In genomic region chr17:42980274-42980765, GRCh38 we compare ENCODE assay signal across 8 cellular contexts. TPM values are rescaled to one million over a fixed set of nuclear protein-coding genes. Genes with fewer than 3 reads are reported as not detected.
A peak's percentile ranks its signal among the peaks of the same experiment; 100 is the strongest.
DNase-seq lines count a peak whose midpoint lies in the region; ATAC-seq and TF ChIP-seq lines count a peak whose summit lies in the region.

Gene RUNDC1 (plus strand): TSS chr17:42980565. CDS start chr17:42980577, 12 bp downstream.

- intact Hi-C loops in ascending aorta (cut with DNase I): loop anchor here (1.0 kb wide), 1 partner anchor 18 kb away; the partner anchor contains the start of gene RPL27
- intact Hi-C loops in aorta (cut with DNase I): no loop called here

- H3K9me3 ChIP-seq in ascending aorta (no peaks in the 10 kb centered on the region), aorta (ENCODE audit: control insufficient read depth, low read length) (no peaks in the 10 kb centered on the region)

- H3K27ac ChIP-seq in ascending aorta: peak within 1 kb of the TSS; percentile 57 to 63
- peak within 1 kb of the TSS in 1 of 2 donors; percentile 60 for H3K27ac ChIP-seq in aorta (ENCODE audit: low read depth in 1 of 2, low read length in 2 of 2)

- ATAC-seq in HG02678 (IDR thresholded peaks at IDR 0.05; ENCODE audit: unreplicated experiment): peak; percentile 67
- ATAC-seq in aorta (ENCODE audit: low FRiP score): peak; percentile 96

- H3K36me3 ChIP-seq in GM06990 (ENCODE audit: control insufficient read depth, insufficient read depth, low read length) (no peaks in the 10 kb centered on the region), ascending aorta (peaks cover 4 to 5% of the 10 kb centered on the region in 2 donors), aorta (ENCODE audit: control insufficient read depth in 1 of 2, insufficient read depth in 2 of 2, low read length in 1 of 2) (no peaks in the 10 kb centered on the region)

- no peaks in the 10 kb centered on the region for H3K9me3 Mint-ChIP-seq in T-helper 2 cell treated with Interferon-gamma antibody and Interleukin-4, amounts not matched to agents 5 μg/mL and 100 μg/mL, for 36 hours

- DNase-seq in GM06990 (ENCODE audit: extremely low read depth, insufficient read length) (peak; percentile 91), NCI-H1694 treated with DMSO at 0.1 percent for 48 hours (lab: John Stamatoyannopoulos, UW) (peak; percentile 57), ascending aorta (ENCODE audit: low spot score in 2 of 2) (peak; percentile 65 to 96), hepatic stellate cell (ENCODE audit: low spot score) (peak; percentile 95), retina (peak; percentile 97), aorta (peak; percentile 95 to 98)
- DNase-seq in T-helper 2 cell treated with Interferon-gamma antibody and Interleukin-4, amounts not matched to agents 5 μg/mL and 100 μg/mL, for 36 hours (ENCODE audit: low spot score): peak; percentile 89

- peaks cover 16% of the 10 kb centered on the region for H3K36me3 Mint-ChIP-seq in T-helper 2 cell treated with Interferon-gamma antibody and Interleukin-4, amounts not matched to agents 5 μg/mL and 100 μg/mL, for 36 hours (ENCODE audit: low read depth)

- WGBS in aorta, 2 donors: 0% methylated on average over 29 to 39 of the region's 39 CpGs

- H3K4me3 Mint-ChIP-seq in T-helper 2 cell treated with Interferon-gamma antibody and Interleukin-4, amounts not matched to agents 5 μg/mL and 100 μg/mL, for 36 hours: peak within 1 kb of the TSS; percentile 95

- H3K27me3 Mint-ChIP-seq in T-helper 2 cell treated with Interferon-gamma antibody and Interleukin-4, amounts not matched to agents 5 μg/mL and 100 μg/mL, for 36 hours (ENCODE audit: low read depth): no peaks in the 10 kb centered on the region

- peak within 1 kb of the TSS; percentile 94 for H3K4me3 ChIP-seq in GM06990 (replicated peaks; ENCODE audit: low read depth, low read length)
- H3K4me3 ChIP-seq in ascending aorta: peak within 1 kb of the TSS; percentile 96 to 98
- peak within 1 kb of the TSS; percentile 82 to 98 for H3K4me3 ChIP-seq in aorta (ENCODE audit: low read length in 2 of 2)

- no peak for TF ChIP-seq CTCF in GM06990 (IDR thresholded peaks at IDR 0.05; ENCODE audit: insufficient read depth, low read length, poor library complexity, severe bottlenecking)
- TF ChIP-seq CTCF in ascending aorta (IDR thresholded peaks at IDR 0.05): no peak

- peaks cover 27% of the 10 kb centered on the region for H3K4me1 Mint-ChIP-seq in T-helper 2 cell treated with Interferon-gamma antibody and Interleukin-4, amounts not matched to agents 5 μg/mL and 100 μg/mL, for 36 hours (ENCODE audit: low read depth)

- H3K27me3 ChIP-seq in GM06990 (replicated peaks; ENCODE audit: control insufficient read depth, insufficient read depth, low read length) (no peaks in the 10 kb centered on the region), ascending aorta (no peaks in the 10 kb centered on the region), aorta (ENCODE audit: control insufficient read depth in 1 of 2, insufficient read depth in 2 of 2, low read length in 1 of 2) (no peaks in the 10 kb centered on the region)

- H3K4me1 ChIP-seq in ascending aorta: peaks cover 0 to 9% of the 10 kb centered on the region in 2 donors
- no peaks in the 10 kb centered on the region for H3K4me1 ChIP-seq in aorta (ENCODE audit: control insufficient read depth in 1 of 2, insufficient read depth in 2 of 2, low read length in 2 of 2)

- H3K27ac Mint-ChIP-seq in T-helper 2 cell treated with Interferon-gamma antibody and Interleukin-4, amounts not matched to agents 5 μg/mL and 100 μg/mL, for 36 hours: peak within 1 kb of the TSS; percentile 96

RNA-seq across cellular contexts. Expression of gene RUNDC1, which starts in this region (rescaled TPM):
- 10.2 TPM for total RNA-seq in ascending aorta
- total RNA-seq in aorta: 10 to 100 TPM; 10.6 to 16.0 TPM
- polyA plus RNA-seq in aorta: 1 to 10 TPM; 2.4 to 7.3 TPM
